In genomic region chr13:103388839-103389238, GRCh38 we compare ENCODE assay signal across 20 cellular contexts.
"Had no signal": no experiment of that assay in that cellular context is flagged by ENCODE, and none has a peak within 500 bp of the region (broad histone marks: within the 10 kb centered on the region; RNA-seq: fewer than 3 reads in every experiment).

No MANE protein-coding gene starts in this region.

- DNase-seq: activated B cell treated with CpG ODN at 0.5 μM for 24 hours; activated CD4-positive, alpha-beta memory T cell treated with anti-CD3 and anti-CD28 coated beads, Interleukin-2, amount 10 ng/mL, durations not matched to agents 7 days and 5 days; activated CD4-positive, alpha-beta T cell treated with anti-CD3 and anti-CD28 coated beads for 4 hours; activated naive CD4-positive, alpha-beta T cell treated with Interleukin-2 at 50 U/mL for 16 hours; activated T-cell treated with anti-CD3 and anti-CD28 coated beads, Interleukin-2, amount 50 U/mL, for 24 hours; aorta; mesenchymal stem cell; naive thymus-derived CD4-positive, alpha-beta T cell; spleen; stimulated activated CD4-positive, alpha-beta T cell treated with anti-CD3 and anti-CD28 coated beads, Interleukin-4, amount 100 ng/mL, for 4 hours; SW 1271; T-helper 2 cell; testis; upper lobe of left lung had no signal

- H3K4me3 Mint-ChIP-seq: activated B cell treated with CpG ODN at 0.5 μM for 24 hours; activated CD4-positive, alpha-beta memory T cell treated with anti-CD3 and anti-CD28 coated beads, Interleukin-2, amount 10 ng/mL, durations not matched to agents 7 days and 5 days; activated T-cell treated with anti-CD3 and anti-CD28 coated beads, Interleukin-2, amount 50 U/mL, for 24 hours; central memory CD8-positive, alpha-beta T cell; naive thymus-derived CD4-positive, alpha-beta T cell; stimulated activated memory B cell treated with anti-CD40 and anti-IgM and Interleukin-4, amounts not matched to agents 10 μg/mL and 1 μg/mL and 100 μg/mL, for 72 hours had no signal

- H3K9me3 ChIP-seq: esophagus muscularis mucosa, spleen, testis, upper lobe of left lung had no signal

- H3K79me2 ChIP-seq: parathyroid adenoma had no signal

- H3K36me3 Mint-ChIP-seq: naive thymus-derived CD4-positive, alpha-beta T cell; stimulated activated memory B cell treated with anti-CD40 and anti-IgM and Interleukin-4, amounts not matched to agents 10 μg/mL and 1 μg/mL and 100 μg/mL, for 72 hours had no signal

- H3K9ac ChIP-seq: parathyroid adenoma had no signal

- H3K4me1 Mint-ChIP-seq: activated B cell treated with CpG ODN at 0.5 μM for 24 hours; activated CD4-positive, alpha-beta memory T cell treated with anti-CD3 and anti-CD28 coated beads, Interleukin-2, amount 10 ng/mL, durations not matched to agents 7 days and 5 days; central memory CD8-positive, alpha-beta T cell; naive thymus-derived CD4-positive, alpha-beta T cell; stimulated activated memory B cell treated with anti-CD40 and anti-IgM and Interleukin-4, amounts not matched to agents 10 μg/mL and 1 μg/mL and 100 μg/mL, for 72 hours had no signal

- H3K9me3 Mint-ChIP-seq: activated B cell treated with CpG ODN at 0.5 μM for 24 hours; activated CD4-positive, alpha-beta memory T cell treated with anti-CD3 and anti-CD28 coated beads, Interleukin-2, amount 10 ng/mL, durations not matched to agents 7 days and 5 days; activated T-cell treated with anti-CD3 and anti-CD28 coated beads, Interleukin-2, amount 50 U/mL, for 24 hours; activated T-helper 2 cell treated with anti-CD3 and anti-CD28 coated beads, Interferon-gamma antibody, Interleukin-2, Interleukin-4, amounts not matched to agents 10 μg/mL and 5 μg/mL and 100 μg/mL, durations not matched to agents 14 hours and 24 hours and 36 hours; central memory CD8-positive, alpha-beta T cell had no signal

- H3K27me3 Mint-ChIP-seq: activated B cell treated with CpG ODN at 0.5 μM for 24 hours; activated CD4-positive, alpha-beta memory T cell treated with anti-CD3 and anti-CD28 coated beads, Interleukin-2, amount 10 ng/mL, durations not matched to agents 7 days and 5 days; activated T-cell treated with anti-CD3 and anti-CD28 coated beads, Interleukin-2, amount 50 U/mL, for 24 hours; central memory CD8-positive, alpha-beta T cell; naive thymus-derived CD4-positive, alpha-beta T cell; stimulated activated memory B cell treated with anti-CD40 and anti-IgM and Interleukin-4, amounts not matched to agents 10 μg/mL and 1 μg/mL and 100 μg/mL, for 72 hours had no signal

- H3K4me3 ChIP-seq: coronary artery, esophagus muscularis mucosa, spleen, testis, upper lobe of left lung had no signal

- H3K27me3 ChIP-seq: esophagus muscularis mucosa, spleen, testis, upper lobe of left lung had no signal

- H3K4me1 ChIP-seq: esophagus muscularis mucosa, parathyroid adenoma, spleen, testis, upper lobe of left lung had no signal

- H3K36me3 ChIP-seq: esophagus muscularis mucosa, spleen, upper lobe of left lung had no signal

- ATAC-seq: naive thymus-derived CD4-positive, alpha-beta T cell; stimulated activated memory B cell treated with anti-CD40 and anti-IgM and Interleukin-4, amounts not matched to agents 10 μg/mL and 1 μg/mL and 100 μg/mL, for 72 hours had no signal

- H3K27ac ChIP-seq: coronary artery, esophagus muscularis mucosa, parathyroid adenoma, spleen, testis, upper lobe of left lung had no signal

- H3K27ac Mint-ChIP-seq: activated B cell treated with CpG ODN at 0.5 μM for 24 hours; activated CD4-positive, alpha-beta memory T cell treated with anti-CD3 and anti-CD28 coated beads, Interleukin-2, amount 10 ng/mL, durations not matched to agents 7 days and 5 days; activated T-cell treated with anti-CD3 and anti-CD28 coated beads, Interleukin-2, amount 50 U/mL, for 24 hours; activated T-helper 2 cell treated with anti-CD3 and anti-CD28 coated beads, Interferon-gamma antibody, Interleukin-2, Interleukin-4, amounts not matched to agents 10 μg/mL and 5 μg/mL and 100 μg/mL, durations not matched to agents 14 hours and 24 hours and 36 hours; naive thymus-derived CD4-positive, alpha-beta T cell; stimulated activated memory B cell treated with anti-CD40 and anti-IgM and Interleukin-4, amounts not matched to agents 10 μg/mL and 1 μg/mL and 100 μg/mL, for 72 hours had no signal
